In genomic region chr16:89341274-89341673, GRCh38 we compare ENCODE assay signal across 18 cellular contexts.
A peak's percentile ranks its signal among the peaks of the same experiment; 100 is the strongest.
DNase-seq lines count a peak whose midpoint lies in the region; ATAC-seq and TF ChIP-seq lines count a peak whose summit lies in the region.
"Had no signal": no experiment of that assay in that cellular context is flagged by ENCODE, and none has a peak within 500 bp of the region (broad histone marks: within the 10 kb centered on the region; RNA-seq: fewer than 3 reads in every experiment).

No MANE protein-coding gene starts in this region.

- no peak for TF ChIP-seq POLR2A in IMR-90 (IDR thresholded peaks at IDR 0.05; ENCODE audit: low read depth, low read length)

- H2AK9ac ChIP-seq in IMR-90 (replicated peaks; ENCODE audit: low read depth, low read length, poor library complexity): no peak overlapping the region

- H2AK5ac ChIP-seq in IMR-90 (ENCODE audit: low read depth, low read length): no peak overlapping the region

- ATAC-seq in IMR-90 (ENCODE audit: low read depth): no peak
- ATAC-seq: left colon had no signal

- CTCF ChIA-PET in IMR-90 (lab: Yijun Ruan, JAX): no interaction called here

- TF ChIP-seq CTCF in IMR-90 (conservative IDR thresholded peaks at IDR 0.05; ENCODE audit: low read depth, low read length): no peak
- no peak for TF ChIP-seq CTCF in nephron (IDR thresholded peaks at IDR 0.05; ENCODE audit: unreplicated experiment in 3 of 3)

- 0 out of 2 replicates have a peak overlapping the region, but pooled peaks have one; percentile 43 for H3K23ac ChIP-seq in IMR-90 (ENCODE audit: low read depth, low read length)

- H3K4ac ChIP-seq in IMR-90 (ENCODE audit: low read depth, low read length): no peak overlapping the region

- no peaks in the 10 kb centered on the region for H3K36me3 Mint-ChIP-seq in nephron (ENCODE audit: low read depth)

- TF ChIP-seq RAD21 in IMR-90 (IDR thresholded peaks at IDR 0.05; ENCODE audit: low read length): no peak

- intact Hi-C loops in IMR-90 (cut with micrococcal nuclease): no loop called here

- no peak overlapping the region for H3K4me2 ChIP-seq in IMR-90 (ENCODE audit: low read depth, low read length)

- no peaks in the 10 kb centered on the region for H3K36me3 ChIP-seq in IMR-90 (ENCODE audit: control insufficient read depth, insufficient read depth, low read length)
- H3K36me3 ChIP-seq: brain microvascular endothelial cell, tibial nerve had no signal

- no TSS peak for BruUV-seq in IMR-90 (replicated peaks; lab: Mats Ljungman, UMichigan)

- peaks cover 20% of the 10 kb centered on the region for H3K4me1 ChIP-seq in IMR-90 (ENCODE audit: control insufficient read depth, insufficient read depth, low read length)

- POLR2A ChIA-PET in IMR-90 (lab: Charles Lee; ENCODE audit: unreplicated experiment): no interaction called here

- no CpG with 5 or more reads among the region's 7 CpGs for WGBS in IMR-90 (ENCODE audit: extremely low coverage in 2 of 2, insufficient read length in 1 of 2), 2 experiments

- no peak overlapping the region for H3K18ac ChIP-seq in IMR-90 (ENCODE audit: low read depth, low read length)

- H3K79me1 ChIP-seq in IMR-90 (ENCODE audit: low read depth in 1 of 2, low read length in 2 of 2): peaks cover 16 to 87% of the 10 kb centered on the region in 2 experiments; a peak in 3 of 4 replicates

- in situ Hi-C loops in IMR-90 (cut with MboI; ENCODE audit: low sequenced_read_pairs): no loop called here

- H4K5ac ChIP-seq in IMR-90 (ENCODE audit: low read depth, low read length): no peak overlapping the region

- no peak overlapping the region for H4K91ac ChIP-seq in IMR-90 (ENCODE audit: insufficient read depth, low read depth, low read length)

- peaks cover 98% of the 10 kb centered on the region for H4K20me1 ChIP-seq in IMR-90 (ENCODE audit: insufficient read depth, low read length)

- no peaks in the 10 kb centered on the region for H3K9me3 Mint-ChIP-seq in nephron
- H3K9me3 Mint-ChIP-seq: IgD-negative memory B cell had no signal

- no peak overlapping the region for H3K4me3 ChIP-seq in IMR-90 (ENCODE audit: insufficient read depth, low read depth, low read length)
- H3K4me3 ChIP-seq: tibial nerve had no signal

- no peak overlapping the region for H2BK5ac ChIP-seq in IMR-90 (ENCODE audit: low read depth, low read length, poor library complexity, severe bottlenecking)

- no peak overlapping the region for H2BK20ac ChIP-seq in IMR-90 (ENCODE audit: low read depth, low read length)

- no peak overlapping the region for H2BK15ac ChIP-seq in IMR-90 (ENCODE audit: low read depth, low read length)

- dilution Hi-C loops in IMR-90 (cut with HindIII; ENCODE audit: low sequenced_read_pairs, unreplicated experiment): no loop called here

- no peaks in the 10 kb centered on the region for H3K27me3 Mint-ChIP-seq in nephron (ENCODE audit: low read depth)
- H3K27me3 Mint-ChIP-seq: IgD-negative memory B cell, progenitor cell of endocrine pancreas had no signal

- H3K27ac ChIP-seq in IMR-90 (ENCODE audit: insufficient read depth, low read length) (no peak overlapping the region), caudate nucleus (ENCODE audit: low read depth, low read length) (peak overlapping the region; percentile 80)
- H3K27ac ChIP-seq: 22Rv1, brain microvascular endothelial cell, tibial nerve had no signal

- peaks cover 40% of the 10 kb centered on the region for H3K9me1 ChIP-seq in IMR-90 (ENCODE audit: insufficient read depth, low read length)

- no peak overlapping the region for H2BK120ac ChIP-seq in IMR-90 (ENCODE audit: low read depth, low read length)

- peaks cover 54% of the 10 kb centered on the region for H3K4me1 Mint-ChIP-seq in nephron

- no peak overlapping the region for H2AFZ ChIP-seq in IMR-90 (replicated peaks; ENCODE audit: low read length, poor library complexity)

- DNase-seq in NCI-H1694 (lab: John Stamatoyannopoulos, UW) (peak; percentile 29), NCI-H1694 treated with DMSO at 0.1 percent for 48 hours (lab: John Stamatoyannopoulos, UW) (no peak), IMR-90 (no peak), caudate nucleus (lab: John Stamatoyannopoulos, UW) (peak in 4 of 61 donors; percentile 24 to 32 (median 26)), RPMI8226 (no peak), NK-92 (lab: John Stamatoyannopoulos, UW; ENCODE audit: unreplicated experiment) (no peak)
- DNase-seq in NK-92 treated with Interleukin-12 subunit alpha and Interleukin-12 subunit beta, amount 100 ng/mL, for 24 hours (lab: John Stamatoyannopoulos, UW): no peak
- DNase-seq: brain microvascular endothelial cell, EL, hypothalamus, left colon, NCI-H1930, NCI-H524 treated with DMSO at 0.1 percent for 48 hours had no signal

- H3K14ac ChIP-seq in IMR-90 (replicated peaks; ENCODE audit: low read depth, low read length): no peak overlapping the region

- no peak overlapping the region for H4K8ac ChIP-seq in IMR-90 (ENCODE audit: low read depth in 2 of 2, low read length in 2 of 2)

- peak overlapping the region in 2 of 3 experiments; percentile 33 to 46 for H3K27ac Mint-ChIP-seq in nephron
- H3K27ac Mint-ChIP-seq: IgD-negative memory B cell, progenitor cell of endocrine pancreas had no signal

- H3K9ac ChIP-seq in IMR-90 (ENCODE audit: low read depth, low read length): no peak overlapping the region

- H3K9me3 ChIP-seq in IMR-90 (ENCODE audit: control insufficient read depth, insufficient read depth, low read length): no peaks in the 10 kb centered on the region
- H3K9me3 ChIP-seq: tibial nerve had no signal

- no peaks in the 10 kb centered on the region for H3K27me3 ChIP-seq in IMR-90 (ENCODE audit: control insufficient read depth, insufficient read depth, low read length)
- H3K27me3 ChIP-seq: brain microvascular endothelial cell, tibial nerve had no signal

- no peak overlapping the region for H3K56ac ChIP-seq in IMR-90 (ENCODE audit: extremely low read depth, insufficient read depth, low read length)

- no peak overlapping the region for H3K4me3 Mint-ChIP-seq in nephron

TF ChIP-seq in IMR-90, 13 proteins besides CTCF, POLR2A, EP300 and RAD21:
- TF ChIP-seq CHD1 (IDR thresholded peaks at IDR 0.05; ENCODE audit: low read depth, low read length): no peak
- TF ChIP-seq USF2 (IDR thresholded peaks at IDR 0.05; ENCODE audit: low read depth, low read length): no peak
- no peak for TF ChIP-seq CEBPB (IDR thresholded peaks at IDR 0.05; ENCODE audit: low read depth, low read length)
- TF ChIP-seq RFX5 (IDR thresholded peaks at IDR 0.05; ENCODE audit: low read depth, low read length): no peak
- no peak for TF ChIP-seq MXI1 (IDR thresholded peaks at IDR 0.05; ENCODE audit: borderline replicate concordance, low read depth, low read length)
- TF ChIP-seq MAZ (IDR thresholded peaks at IDR 0.05; ENCODE audit: borderline replicate concordance, low read depth, low read length): no peak
- TF ChIP-seq RCOR1 (IDR thresholded peaks at IDR 0.05; ENCODE audit: insufficient replicate concordance, low read length): no peak
- no peak for TF ChIP-seq ELK1 (IDR thresholded peaks at IDR 0.05; ENCODE audit: borderline replicate concordance, low read depth, low read length)
- TF ChIP-seq MAFK (IDR thresholded peaks at IDR 0.05; ENCODE audit: low read depth, low read length): no peak
- no peak for TF ChIP-seq BHLHE40 (IDR thresholded peaks at IDR 0.05; ENCODE audit: low read depth, low read length)
- no peak for TF ChIP-seq NFE2L2 (IDR thresholded peaks at IDR 0.05; ENCODE audit: low read depth, low read length)
- no peak for TF ChIP-seq SMC3 (IDR thresholded peaks at IDR 0.05; ENCODE audit: low read depth, low read length)
- no peak for TF ChIP-seq FOS (IDR thresholded peaks at IDR 0.05; ENCODE audit: low read depth, low read length)
